ENCODE assay signal across 13 cellular contexts in the genomic region with DNA sequence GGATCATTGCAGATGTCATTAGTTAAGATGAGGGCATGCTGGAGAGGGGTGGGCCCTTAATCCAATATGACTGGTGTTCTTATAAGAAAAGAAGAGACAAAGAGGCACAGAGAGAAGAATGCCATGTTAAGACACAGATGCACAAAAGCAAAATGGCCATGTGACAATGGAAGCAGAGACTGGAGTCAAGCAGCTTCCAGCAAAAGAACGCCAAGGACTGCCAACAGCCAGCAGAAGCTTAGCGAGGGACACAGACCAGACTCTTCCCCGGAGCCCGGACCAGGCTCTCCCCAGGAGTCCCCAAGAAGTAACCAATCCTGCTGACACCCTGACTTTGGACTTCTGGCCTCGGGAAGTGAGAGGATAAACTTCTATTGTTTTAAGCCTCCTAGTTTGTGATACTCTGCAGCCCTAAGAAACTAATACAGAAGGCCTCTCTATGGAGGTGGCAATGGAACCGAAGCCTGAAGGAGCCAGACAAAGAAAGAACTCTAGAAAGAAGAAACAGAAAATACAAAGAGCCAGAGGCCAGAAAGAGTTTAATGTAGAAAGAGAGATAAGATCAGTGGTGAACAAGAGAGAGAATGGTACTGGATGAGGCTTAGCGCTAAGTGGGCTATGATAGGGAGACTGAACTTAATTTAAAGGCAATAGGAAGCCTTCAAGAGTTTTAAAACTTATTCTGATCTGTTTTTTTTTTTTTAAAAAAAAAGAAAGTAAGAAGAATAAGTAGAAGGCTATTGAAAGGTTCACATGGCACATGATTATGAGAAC.
"Had no signal": no experiment of that assay in that cellular context is flagged by ENCODE, and none has a peak within 500 bp of the region (broad histone marks: within the 10 kb centered on the region; RNA-seq: fewer than 3 reads in every experiment).

No MANE protein-coding gene starts in this region.

- DNase-seq: activated CD4-positive, CD25-positive, alpha-beta regulatory T cell treated with anti-CD3 and anti-CD28 coated beads, Interleukin-2, amount 50 U/mL, for 72 hours; activated effector memory CD4-positive, alpha-beta T cell treated with anti-CD3 and anti-CD28 coated beads, Interleukin-2, amount 50 U/mL, for 16 hours; activated naive CD8-positive, alpha-beta T cell treated with anti-CD3 and anti-CD28 coated beads, Interleukin-2, amount 10 ng/mL, durations not matched to agents 7 days and 5 days; dermis blood vessel endothelial cell; effector memory CD8-positive, alpha-beta T cell; erythroblast; gastrocnemius medialis; heart left ventricle; pancreas; SJCRH30; stimulated activated CD4-positive, alpha-beta T cell treated with anti-CD3 and anti-CD28 coated beads, Interleukin-2, amount 100 ng/mL, for 48 hours; stimulated activated naive B cell treated with anti-CD40 and anti-IgM and Interleukin-4, amounts not matched to agents 10 μg/mL and 1 μg/mL and 100 μg/mL, for 72 hours had no signal

- H3K4me1 ChIP-seq: pancreas had no signal

- H3K4me3 ChIP-seq: gastrocnemius medialis, heart left ventricle, pancreas, SJCRH30, tibial nerve had no signal

- H3K27me3 Mint-ChIP-seq: activated naive CD8-positive, alpha-beta T cell treated with anti-CD3 and anti-CD28 coated beads, Interleukin-2, amount 10 ng/mL, durations not matched to agents 7 days and 5 days; effector memory CD8-positive, alpha-beta T cell; stimulated activated naive B cell treated with anti-CD40 and anti-IgM and Interleukin-4, amounts not matched to agents 10 μg/mL and 1 μg/mL and 100 μg/mL, for 72 hours had no signal

- H3K36me3 ChIP-seq: gastrocnemius medialis, heart left ventricle, pancreas, SJCRH30, tibial nerve had no signal

- H3K4me3 Mint-ChIP-seq: activated naive CD8-positive, alpha-beta T cell treated with anti-CD3 and anti-CD28 coated beads, Interleukin-2, amount 10 ng/mL, durations not matched to agents 7 days and 5 days; effector memory CD8-positive, alpha-beta T cell; stimulated activated naive B cell treated with anti-CD40 and anti-IgM and Interleukin-4, amounts not matched to agents 10 μg/mL and 1 μg/mL and 100 μg/mL, for 72 hours had no signal

- H3K27ac ChIP-seq: gastrocnemius medialis, pancreas, SJCRH30 had no signal

- ATAC-seq: effector memory CD8-positive, alpha-beta T cell; gastrocnemius medialis; heart left ventricle; pancreas; stimulated activated naive B cell treated with anti-CD40 and anti-IgM and Interleukin-4, amounts not matched to agents 10 μg/mL and 1 μg/mL and 100 μg/mL, for 72 hours had no signal

- H3K27ac Mint-ChIP-seq: activated naive CD8-positive, alpha-beta T cell treated with anti-CD3 and anti-CD28 coated beads, Interleukin-2, amount 10 ng/mL, durations not matched to agents 7 days and 5 days; effector memory CD8-positive, alpha-beta T cell; stimulated activated naive B cell treated with anti-CD40 and anti-IgM and Interleukin-4, amounts not matched to agents 10 μg/mL and 1 μg/mL and 100 μg/mL, for 72 hours had no signal

- H3K9me3 Mint-ChIP-seq: effector memory CD8-positive, alpha-beta T cell had no signal

- H3K9me3 ChIP-seq: gastrocnemius medialis, heart left ventricle, pancreas, tibial nerve had no signal

- H3K27me3 ChIP-seq: gastrocnemius medialis, heart left ventricle, pancreas, SJCRH30, tibial nerve had no signal
